14 cellular contexts compared by ENCODE assay signal in the genomic region with DNA sequence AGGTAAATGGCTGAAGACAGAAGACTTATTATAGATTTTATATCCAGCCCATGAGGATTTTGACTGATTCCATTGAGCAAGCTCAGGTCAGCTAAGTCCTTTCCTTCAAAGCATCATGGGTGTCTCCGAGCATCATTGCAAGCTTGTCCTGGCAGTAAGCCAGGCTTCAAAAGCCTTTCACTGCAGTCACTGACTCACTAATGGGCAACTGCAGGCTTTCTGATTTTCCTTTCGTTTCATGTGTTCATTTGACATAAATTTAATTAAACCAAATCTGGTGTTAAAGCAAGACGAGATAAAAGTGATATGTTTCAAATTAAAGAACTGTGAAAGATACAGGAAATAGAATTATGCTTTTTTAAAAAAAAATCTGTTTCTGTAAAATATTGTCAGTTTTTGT.
DNase-seq lines count a peak whose midpoint lies in the region; ATAC-seq and TF ChIP-seq lines count a peak whose summit lies in the region.
"Had no signal": no experiment of that assay in that cellular context is flagged by ENCODE, and none has a peak within 500 bp of the region (broad histone marks: within the 10 kb centered on the region; RNA-seq: fewer than 3 reads in every experiment).

No MANE protein-coding gene starts in this region.

- H3K27me3 ChIP-seq in brain microvascular endothelial cell (replicated peaks) = no peaks in the 10 kb centered on the region

- no peak for ATAC-seq in SK-N-SH treated with all-trans-retinoic acid at 6 μM for 48 hours
- ATAC-seq in GM21528 (IDR thresholded peaks at IDR 0.05; ENCODE audit: low FRiP score, unreplicated experiment) = no peak
- no peak for ATAC-seq in esophagus mucosa
- ATAC-seq: K562, lower lobe of right lung had no signal

- H3K27ac ChIP-seq in brain microvascular endothelial cell = no peak overlapping the region
- H3K27ac ChIP-seq: lower lobe of right lung had no signal

- H3K36me3 ChIP-seq in brain microvascular endothelial cell (replicated peaks) = no peaks in the 10 kb centered on the region
- H3K36me3 ChIP-seq: lower lobe of right lung had no signal

- in situ Hi-C loops in brain microvascular endothelial cell (cut with HindIII; ENCODE audit: low pct_ligation_motif_present, low sequenced_read_pairs) = no loop called here

- no peak overlapping the region for H3K4me3 ChIP-seq in brain microvascular endothelial cell (ENCODE audit: low read depth, low read length)
- H3K4me3 ChIP-seq: K562, lower lobe of right lung had no signal

- intact Hi-C loops in head of caudate nucleus (cut with DNase I) = no loop called here

- no peak for TF ChIP-seq CTCF in brain microvascular endothelial cell (IDR thresholded peaks at IDR 0.05; ENCODE audit: low read depth, low read length, missing control alignments)

- peak; percentile 42 for DNase-seq in COR-L47 (lab: John Stamatoyannopoulos, UW)
- DNase-seq in NCI-H1105 (lab: John Stamatoyannopoulos, UW) = peak; percentile 69
- peak in 24 of 42 donors; percentile 0 to 62 (median 17) for DNase-seq in head of caudate nucleus
- DNase-seq in AML-193 (lab: John Stamatoyannopoulos, UW) = no peak
- no peak for DNase-seq in brain microvascular endothelial cell
- DNase-seq: activated CD4-positive, alpha-beta T cell treated with anti-CD3 and anti-CD28 coated beads, Interleukin-2, amount 50 U/mL, for 4 hours; activated naive CD4-positive, alpha-beta T cell treated with anti-CD3 and anti-CD28 coated beads for 36 hours; H7; lower lobe of right lung; NK-92 treated with Interleukin-12 subunit alpha and Interleukin-12 subunit beta, amount 100 ng/mL, for 24 hours had no signal

TF ChIP-seq in SK-N-SH treated with all-trans-retinoic acid at 6 μM for 48 hours, 23 proteins besides CTCF, POLR2A, EP300 and RAD21:
- no peak for TF ChIP-seq SNAI2 (CRISPR knock-in tag; IDR thresholded peaks at IDR 0.05)
- TF ChIP-seq TCF4 (CRISPR knock-in tag; IDR thresholded peaks at IDR 0.05; ENCODE audit: borderline replicate concordance) = peak; percentile 27; the same call in 1 of the 2 replicates

Comparison
In these comparisons a context has a peak if more than half of its experiments do, and no peak if none do; other contexts are left out.
1. DNase-seq: peak in COR-L47 (single experiment), NCI-H1105 (single experiment) and head of caudate nucleus (24 of 42); none in AML-193 (0 of 2) and brain microvascular endothelial cell (single experiment).